In genomic region chr4:101229116-101229515, GRCh38 we compare ENCODE assay signal across 2 cellular contexts.
TF ChIP-seq lines count a peak whose summit lies in the region.

No MANE protein-coding gene starts in this region.

TF ChIP-seq in HCT116, 20 proteins besides CTCF, POLR2A, EP300 and RAD21 (continued from another document):
- no peak for TF ChIP-seq SRF (IDR thresholded peaks at IDR 0.05; ENCODE audit: low read depth)
- TF ChIP-seq TCF7L2 (IDR thresholded peaks at IDR 0.05; ENCODE audit: borderline replicate concordance, extremely low read depth, insufficient read depth, insufficient read length), result no peak
- no peak for TF ChIP-seq JUND (IDR thresholded peaks at IDR 0.05)

TF ChIP-seq in HepG2, 621 proteins besides CTCF, POLR2A, EP300 and RAD21 (continued from another document):
- TF ChIP-seq ZBTB39 (CRISPR knock-in tag; IDR thresholded peaks at IDR 0.05) (no peak), ZFP90 (CRISPR knock-in tag; IDR thresholded peaks at IDR 0.05; ENCODE audit: borderline replicate concordance) (no peak), HNRNPH1 (optimal IDR thresholded peaks at IDR 0.05; ENCODE audit: low read depth, low read length) (no peak), GRHL1 (CRISPR knock-in tag; conservative IDR thresholded peaks at IDR 0.05) (no peak), MXD1 (CRISPR knock-in tag; IDR thresholded peaks at IDR 0.05) (no peak), DDIT3 (CRISPR knock-in tag; IDR thresholded peaks at IDR 0.05) (no peak), ELF1 (CRISPR knock-in tag; IDR thresholded peaks at IDR 0.05) (no peak), HDAC6 (IDR thresholded peaks at IDR 0.05; ENCODE audit: low read depth, low read length) (no peak)
